8 cellular contexts compared by ENCODE assay signal in genomic region chr11:84564180-84564866, GRCh38.
DNase-seq lines count a peak whose midpoint lies in the region; ATAC-seq, FAIRE-seq and TF ChIP-seq lines count a peak whose summit lies in the region.

No MANE protein-coding gene starts in this region.

- peak; percentile 86 for ATAC-seq in GM19467 (IDR thresholded peaks at IDR 0.05; ENCODE audit: unreplicated experiment)
- peak; percentile 88 for ATAC-seq in HG03460 (IDR thresholded peaks at IDR 0.05; ENCODE audit: unreplicated experiment)

- no peak for TF ChIP-seq POLR2A in endothelial cell of umbilical vein (IDR thresholded peaks at IDR 0.05; ENCODE audit: low read depth, low read length)

- no peak for TF ChIP-seq EP300 in neural cell (conservative IDR thresholded peaks at IDR 0.05; ENCODE audit: poor library complexity, severe bottlenecking)

- DNase-seq in NCI-H748 (lab: John Stamatoyannopoulos, UW; ENCODE audit: unreplicated experiment) (peak; percentile 14), NCI-H748 treated with DMSO at 0.1 percent for 48 hours (lab: John Stamatoyannopoulos, UW) (no peak), SHP77 treated with DMSO at 0.1 percent for 48 hours (lab: John Stamatoyannopoulos, UW) (peak; percentile 21), endothelial cell of umbilical vein (ENCODE audit: low read depth, low spot score) (peak; percentile 55)
- DNase-seq in activated effector memory CD4-positive, alpha-beta T cell treated with anti-CD3 and anti-CD28 coated beads, Interleukin-2, amount 50 U/mL, for 16 hours: no peak

- FAIRE-seq in endothelial cell of umbilical vein (lab: Jason Lieb, UNC): peak; percentile 67

- H3K27me3 ChIP-seq in endothelial cell of umbilical vein (ENCODE audit: control insufficient read depth in 2 of 2, insufficient read depth in 2 of 2, low read length in 2 of 2) (no peaks in the 10 kb centered on the region), neural cell (ENCODE audit: insufficient read depth, low read depth, low read length) (no peaks in the 10 kb centered on the region)

- BruUV-seq in endothelial cell of umbilical vein (replicated peaks; lab: Mats Ljungman, UMichigan): no TSS peak

- POLR2A ChIA-PET in endothelial cell of umbilical vein (lab: Charles Lee): no interaction called here

- intact Hi-C loops in endothelial cell of umbilical vein (cut with micrococcal nuclease): loop anchor here (1.0 to 2.0 kb wide), 2 partner anchors 728 to 736 kb away; no protein-coding TSS in a partner anchor

- TF ChIP-seq RAD21 in neural cell (conservative IDR thresholded peaks at IDR 0.05): peak; percentile 70

- H2AFZ ChIP-seq in endothelial cell of umbilical vein (ENCODE audit: low read depth, low read length) (no peak overlapping the region), neural cell (ENCODE audit: low read depth, low read length) (no peak overlapping the region)

- no peaks in the 10 kb centered on the region for H3F3A ChIP-seq in neural cell (ENCODE audit: insufficient read depth, low read length, poor library complexity, severe bottlenecking)

- H3K9ac ChIP-seq in endothelial cell of umbilical vein (replicated peaks; ENCODE audit: extremely low read depth, insufficient read depth, low read length) (no peak overlapping the region), neural cell (ENCODE audit: low read length) (no peak overlapping the region)

- H3K27ac ChIP-seq in endothelial cell of umbilical vein (ENCODE audit: insufficient read depth, low read depth, low read length) (no peak overlapping the region), neural cell (ENCODE audit: low read length) (no peak overlapping the region)

- dilution Hi-C loops in endothelial cell of umbilical vein (cut with MboI; ENCODE audit: extremely low pct_ligation_motif_present, low sequenced_read_pairs): no loop called here

- no peaks in the 10 kb centered on the region for H3K9me2 ChIP-seq in neural cell (ENCODE audit: insufficient read depth, low read length)

- H3K9me3 ChIP-seq in endothelial cell of umbilical vein (replicated peaks; ENCODE audit: control insufficient read depth, insufficient read depth, low read length) (no peaks in the 10 kb centered on the region), neural cell (ENCODE audit: low read length) (no peaks in the 10 kb centered on the region)

- H3K4me3 ChIP-seq in endothelial cell of umbilical vein (replicated peaks in 1 of 3; ENCODE audit: insufficient read depth in 1 of 3, low read depth in 1 of 3, low read length in 3 of 3): no peak overlapping the region
- H3K4me3 ChIP-seq in neural cell (ENCODE audit: low read length): no peak overlapping the region

- H4K20me1 ChIP-seq in endothelial cell of umbilical vein (replicated peaks; ENCODE audit: control insufficient read depth, extremely low read depth, insufficient read depth, low read length) (no peaks in the 10 kb centered on the region), neural cell (ENCODE audit: insufficient read depth) (no peaks in the 10 kb centered on the region)

- H3K79me2 ChIP-seq in endothelial cell of umbilical vein (ENCODE audit: control insufficient read depth, insufficient read depth, low read length) (no peaks in the 10 kb centered on the region), neural cell (replicated peaks; ENCODE audit: insufficient read depth, low read length) (no peaks in the 10 kb centered on the region)

- peak; percentile 52 to 67 for TF ChIP-seq CTCF in endothelial cell of umbilical vein (IDR thresholded peaks at IDR 0.05; ENCODE audit: extremely low read depth in 1 of 2, insufficient read depth in 1 of 2, low read depth in 1 of 2, low read length in 2 of 2)
- TF ChIP-seq CTCF in neural cell (IDR thresholded peaks at IDR 0.05; ENCODE audit: poor library complexity, severe bottlenecking): peak; percentile 80

- no peaks in the 10 kb centered on the region for H3K4me1 ChIP-seq in endothelial cell of umbilical vein (ENCODE audit: control insufficient read depth, extremely low read depth, insufficient read depth, low read length)

- H3K4me2 ChIP-seq in endothelial cell of umbilical vein (ENCODE audit: insufficient read depth, low read length) (no peak overlapping the region), neural cell (ENCODE audit: low read length) (no peak overlapping the region)

- H3K9me1 ChIP-seq in endothelial cell of umbilical vein (replicated peaks; ENCODE audit: control insufficient read depth, extremely low read depth, insufficient read depth, low read length): no peaks in the 10 kb centered on the region

- H3K36me3 ChIP-seq in endothelial cell of umbilical vein (ENCODE audit: control insufficient read depth in 2 of 2, extremely low read depth in 1 of 2, insufficient read depth in 2 of 2, low read length in 2 of 2): no peaks in the 10 kb centered on the region
- no peaks in the 10 kb centered on the region for H3K36me3 ChIP-seq in neural cell (ENCODE audit: insufficient read depth, low read length)

- CTCF ChIA-PET in endothelial cell of umbilical vein (lab: Charles Lee): interaction anchor here (0.6 to 3.3 kb wide), 4 partner anchors 11 to 736 kb away, joined by 3 to 15 read pairs (median 7); no protein-coding TSS in a partner anchor

TF ChIP-seq in endothelial cell of umbilical vein, 7 proteins besides CTCF, POLR2A, EP300 and RAD21:
- no peak for TF ChIP-seq EZH2 (IDR thresholded peaks at IDR 0.05; ENCODE audit: borderline replicate concordance, low read depth, low read length, severe bottlenecking)
- no peak for TF ChIP-seq POLR2AphosphoS5 (IDR thresholded peaks at IDR 0.05; ENCODE audit: insufficient read depth, low read depth, low read length)
- no peak for TF ChIP-seq FOS (IDR thresholded peaks at IDR 0.05; ENCODE audit: borderline replicate concordance, insufficient read depth, low read length)
- TF ChIP-seq MAX (IDR thresholded peaks at IDR 0.05; ENCODE audit: insufficient read depth, insufficient read length): no peak
- no peak for TF ChIP-seq GATA2 (IDR thresholded peaks at IDR 0.05; ENCODE audit: insufficient read depth, insufficient read length, low read depth, low read length)
- TF ChIP-seq JUN (IDR thresholded peaks at IDR 0.05; ENCODE audit: borderline replicate concordance, insufficient read depth, insufficient read length, low read depth): no peak
- no peak for TF ChIP-seq MYC (IDR thresholded peaks at IDR 0.05; ENCODE audit: low read depth, low read length)

TF ChIP-seq in neural cell, 6 proteins besides CTCF, POLR2A, EP300 and RAD21:
- TF ChIP-seq MXI1 (conservative IDR thresholded peaks at IDR 0.05; ENCODE audit: poor library complexity, severe bottlenecking): no peak
- no peak for TF ChIP-seq POLR2AphosphoS5 (IDR thresholded peaks at IDR 0.05)
- TF ChIP-seq EZH2 (IDR thresholded peaks at IDR 0.05; ENCODE audit: borderline replicate concordance, insufficient read depth, low read length, poor library complexity, severe bottlenecking): no peak
- no peak for TF ChIP-seq TAF1 (IDR thresholded peaks at IDR 0.05; ENCODE audit: low read depth)
- TF ChIP-seq REST (IDR thresholded peaks at IDR 0.05; ENCODE audit: borderline replicate concordance): no peak
- peak; percentile 77 for TF ChIP-seq SMC3 (conservative IDR thresholded peaks at IDR 0.05; ENCODE audit: poor library complexity)

Comparison
In these comparisons a context has a peak if more than half of its experiments do, and no peak if none do; other contexts are left out.
1. DNase-seq: peak in NCI-H748 (single experiment), SHP77 treated with DMSO at 0.1 percent for 48 hours (single experiment) and endothelial cell of umbilical vein (single experiment); none in NCI-H748 treated with DMSO at 0.1 percent for 48 hours (single experiment) and activated effector memory CD4-positive, alpha-beta T cell treated with anti-CD3 and anti-CD28 coated beads, Interleukin-2, amount 50 U/mL, for 16 hours (single experiment).